In the genomic region with DNA sequence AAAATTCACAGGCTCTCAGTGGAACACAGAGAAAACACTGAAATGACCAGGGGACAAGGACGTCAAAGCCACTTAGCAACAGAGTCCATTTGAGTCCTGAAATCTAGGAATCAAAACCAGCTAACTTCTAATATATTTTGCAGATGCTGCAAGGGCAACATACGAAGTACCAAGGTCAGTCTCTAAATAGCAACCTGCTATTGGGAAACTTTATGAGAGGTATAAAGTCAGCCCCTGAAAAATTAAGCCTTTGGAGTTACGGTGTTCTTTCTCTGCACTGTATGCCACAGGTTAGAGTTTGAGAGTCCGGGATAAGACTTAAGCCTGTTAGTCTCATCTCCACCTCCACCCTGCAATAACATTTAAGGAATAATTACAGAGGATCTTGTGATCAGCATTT, we compare ENCODE assay signal across 20 cellular contexts. TPM values are rescaled to one million over a fixed set of nuclear protein-coding genes. Genes with fewer than 3 reads are reported as not detected.
DNase-seq lines count a peak whose midpoint lies in the region; ATAC-seq and TF ChIP-seq lines count a peak whose summit lies in the region.
"Had no signal": no experiment of that assay in that cellular context is flagged by ENCODE, and none has a peak within 500 bp of the region (broad histone marks: within the 10 kb centered on the region; RNA-seq: fewer than 3 reads in every experiment).

No MANE protein-coding gene starts in this region.

- H3K36me3 ChIP-seq in IMR-90 (ENCODE audit: control insufficient read depth, insufficient read depth, low read length) (peaks cover 22% of the 10 kb centered on the region), smooth muscle cell (ENCODE audit: low read depth) (peaks cover 4% of the 10 kb centered on the region)

- H3K79me1 ChIP-seq in IMR-90 (ENCODE audit: low read depth in 1 of 2, low read length in 2 of 2) = peaks cover 23% of the 10 kb centered on the region in 2 experiments

- peaks cover 31% of the 10 kb centered on the region for H4K20me1 ChIP-seq in IMR-90 (ENCODE audit: insufficient read depth, low read length)
- H4K20me1 ChIP-seq in smooth muscle cell (ENCODE audit: low read depth) = peaks cover 56% of the 10 kb centered on the region

- H2AFZ ChIP-seq in IMR-90 (replicated peaks; ENCODE audit: low read length, poor library complexity) = no peak overlapping the region
- no peak overlapping the region for H2AFZ ChIP-seq in smooth muscle cell (ENCODE audit: low read depth)
- H2AFZ ChIP-seq: PC-9 had no signal

- no peak overlapping the region for H4K5ac ChIP-seq in IMR-90 (ENCODE audit: low read depth, low read length)

- H3K27me3 ChIP-seq in IMR-90 (ENCODE audit: control insufficient read depth, insufficient read depth, low read length) = no peaks in the 10 kb centered on the region
- no peaks in the 10 kb centered on the region for H3K27me3 ChIP-seq in smooth muscle cell (ENCODE audit: low read depth)

- no peak overlapping the region for H2BK15ac ChIP-seq in IMR-90 (ENCODE audit: low read depth, low read length)

- no TSS peak for BruUV-seq in IMR-90 (replicated peaks; lab: Mats Ljungman, UMichigan)

- H3K9me1 ChIP-seq in IMR-90 (ENCODE audit: insufficient read depth, low read length) = peaks cover 10% of the 10 kb centered on the region; the same call in 1 of the 2 replicates

- H3K79me2 ChIP-seq in smooth muscle cell (ENCODE audit: low read depth) = peaks cover 11% of the 10 kb centered on the region

- H3F3A ChIP-seq in smooth muscle cell (ENCODE audit: low read depth) = peaks cover 12% of the 10 kb centered on the region

- no peak for TF ChIP-seq POLR2A in IMR-90 (IDR thresholded peaks at IDR 0.05; ENCODE audit: low read depth, low read length)

- no peak for TF ChIP-seq RAD21 in IMR-90 (IDR thresholded peaks at IDR 0.05; ENCODE audit: low read length)

- H3K9me3 Mint-ChIP-seq in activated T-cell treated with anti-CD3 and anti-CD28 coated beads, Interleukin-2, amount 50 U/mL, for 24 hours = no peaks in the 10 kb centered on the region
- H3K9me3 Mint-ChIP-seq: H9, nephron had no signal

- H3K56ac ChIP-seq in IMR-90 (ENCODE audit: extremely low read depth, insufficient read depth, low read length) = no peak overlapping the region

- 0 out of 2 replicates have a peak overlapping the region, but pooled peaks have one; percentile 31 for H3K14ac ChIP-seq in IMR-90 (replicated peaks; ENCODE audit: low read depth, low read length)

- no peak overlapping the region for H2BK20ac ChIP-seq in IMR-90 (ENCODE audit: low read depth, low read length)

- intact Hi-C loops in IMR-90 (cut with micrococcal nuclease) = no loop called here

- dilution Hi-C loops in IMR-90 (cut with HindIII; ENCODE audit: low sequenced_read_pairs, unreplicated experiment) = no loop called here

- peak overlapping the region; percentile 79 for H3K27ac Mint-ChIP-seq in activated T-cell treated with anti-CD3 and anti-CD28 coated beads, Interleukin-2, amount 50 U/mL, for 24 hours

- H3K4me1 ChIP-seq in IMR-90 (ENCODE audit: control insufficient read depth, insufficient read depth, low read length) (peaks cover 2% of the 10 kb centered on the region; the same call in 1 of the 2 replicates), smooth muscle cell (ENCODE audit: low read depth) (no peaks in the 10 kb centered on the region)

- H3K23ac ChIP-seq in IMR-90 (ENCODE audit: low read depth, low read length) = no peak overlapping the region

- H3K27ac ChIP-seq in IMR-90 (ENCODE audit: insufficient read depth, low read length) (no peak overlapping the region), smooth muscle cell (ENCODE audit: low read depth) (peak overlapping the region; percentile 87)
- H3K27ac ChIP-seq: coronary artery had no signal

- H3K4me3 Mint-ChIP-seq in activated T-cell treated with anti-CD3 and anti-CD28 coated beads, Interleukin-2, amount 50 U/mL, for 24 hours = no peak overlapping the region
- H3K4me3 Mint-ChIP-seq: H9, nephron had no signal

- H3K4me2 ChIP-seq in IMR-90 (ENCODE audit: low read depth, low read length) = no peak overlapping the region
- no peak overlapping the region for H3K4me2 ChIP-seq in smooth muscle cell
- H3K4me2 ChIP-seq: SK-N-SH had no signal

- no peak overlapping the region for H3K4me3 ChIP-seq in IMR-90 (ENCODE audit: insufficient read depth, low read depth, low read length)
- H3K4me3 ChIP-seq in smooth muscle cell = no peak overlapping the region
- H3K4me3 ChIP-seq: coronary artery, PC-9 had no signal

- ATAC-seq in IMR-90 (ENCODE audit: low read depth) (no peak), left lobe of liver (peak; percentile 55), GM21526 (IDR thresholded peaks at IDR 0.05; ENCODE audit: low FRiP score, unreplicated experiment) (no peak), HG03354 (IDR thresholded peaks at IDR 0.05; ENCODE audit: poor library complexity, severe bottlenecking, unreplicated experiment) (no peak)
- ATAC-seq: stimulated activated naive CD8-positive, alpha-beta T cell treated with anti-CD3 and anti-CD28 coated beads, Interleukin-15, Interleukin-2, amounts not matched to agents 100 U/mL and 50 U/mL, for 24 hours had no signal

- no peak overlapping the region for H3K18ac ChIP-seq in IMR-90 (ENCODE audit: low read depth, low read length)

- no peak overlapping the region for H3K4ac ChIP-seq in IMR-90 (ENCODE audit: low read depth, low read length)

- H3K9ac ChIP-seq in IMR-90 (ENCODE audit: low read depth, low read length) = no peak overlapping the region
- no peak overlapping the region for H3K9ac ChIP-seq in smooth muscle cell (ENCODE audit: low read depth)
- H3K9ac ChIP-seq: SK-N-SH had no signal

- POLR2A ChIA-PET in IMR-90 (lab: Charles Lee; ENCODE audit: unreplicated experiment) = no interaction called here

- H2BK5ac ChIP-seq in IMR-90 (ENCODE audit: low read depth, low read length, poor library complexity, severe bottlenecking) = no peak overlapping the region

- H3K27me3 Mint-ChIP-seq in activated T-cell treated with anti-CD3 and anti-CD28 coated beads, Interleukin-2, amount 50 U/mL, for 24 hours = no peaks in the 10 kb centered on the region

- CTCF ChIA-PET in IMR-90 (lab: Yijun Ruan, JAX) = no interaction called here

- no peak overlapping the region for H2BK120ac ChIP-seq in IMR-90 (ENCODE audit: low read depth, low read length)

- H3K9me3 ChIP-seq in IMR-90 (ENCODE audit: control insufficient read depth, insufficient read depth, low read length) (no peaks in the 10 kb centered on the region), smooth muscle cell (replicated peaks; ENCODE audit: low read depth) (no peaks in the 10 kb centered on the region)
- H3K9me3 ChIP-seq: SK-N-SH had no signal

- DNase-seq in activated T-cell treated with anti-CD3 and anti-CD28 coated beads, Interleukin-2, amount 50 U/mL, for 24 hours = no peak
- DNase-seq in activated T-cell treated with anti-CD3 and anti-CD28 coated beads for 4 hours (no peak), IMR-90 (no peak), left lobe of liver (ENCODE audit: low spot score) (no peak), smooth muscle cell (lab: John Stamatoyannopoulos, UW; ENCODE audit: unreplicated experiment) (no peak), OCI-M2 (lab: John Stamatoyannopoulos, UW; ENCODE audit: unreplicated experiment) (no peak)
- DNase-seq: ACHN; activated CD8-positive, alpha-beta memory T cell treated with anti-CD3 and anti-CD28 coated beads for 24 hours; foreskin melanocyte; H9; Karpas-422; NCI-H1105; NCI-H69; PC-9; SK-N-SH; stimulated activated naive CD8-positive, alpha-beta T cell treated with anti-CD3 and anti-CD28 coated beads, Interleukin-15, Interleukin-2, amounts not matched to agents 100 U/mL and 50 U/mL, for 24 hours had no signal

- WGBS in IMR-90 (ENCODE audit: extremely low coverage in 2 of 2, insufficient read length in 1 of 2), 2 experiments = no CpG with 5 or more reads among the region's 4 CpGs
- WGBS in smooth muscle cell (ENCODE audit: low lambda C conversion rate) = 92% methylated on average over 4 of the region's 4 CpGs

- H4K91ac ChIP-seq in IMR-90 (ENCODE audit: insufficient read depth, low read depth, low read length) = no peak overlapping the region

- H2AK5ac ChIP-seq in IMR-90 (ENCODE audit: low read depth, low read length) = no peak overlapping the region

- H2AK9ac ChIP-seq in IMR-90 (replicated peaks; ENCODE audit: low read depth, low read length, poor library complexity) = no peak overlapping the region

- peaks cover 73% of the 10 kb centered on the region for H3K36me3 Mint-ChIP-seq in activated T-cell treated with anti-CD3 and anti-CD28 coated beads, Interleukin-2, amount 50 U/mL, for 24 hours (ENCODE audit: low read depth)

- H4K8ac ChIP-seq in IMR-90 (ENCODE audit: low read depth in 2 of 2, low read length in 2 of 2) = no peak overlapping the region

- in situ Hi-C loops in IMR-90 (cut with MboI; ENCODE audit: low sequenced_read_pairs) = no loop called here

- H3K4me1 Mint-ChIP-seq in activated T-cell treated with anti-CD3 and anti-CD28 coated beads, Interleukin-2, amount 50 U/mL, for 24 hours (ENCODE audit: low read depth) = peaks cover 38% of the 10 kb centered on the region

- TF ChIP-seq CTCF in IMR-90 (conservative IDR thresholded peaks at IDR 0.05; ENCODE audit: low read depth, low read length) = no peak
- TF ChIP-seq CTCF in smooth muscle cell (IDR thresholded peaks at IDR 0.05; ENCODE audit: borderline replicate concordance, insufficient read depth, poor library complexity, severe bottlenecking) = no peak

TF ChIP-seq in IMR-90, 13 proteins besides CTCF, POLR2A, EP300 and RAD21 (continues in another document):
- TF ChIP-seq SMC3 (IDR thresholded peaks at IDR 0.05; ENCODE audit: low read depth, low read length) (no peak), RCOR1 (IDR thresholded peaks at IDR 0.05; ENCODE audit: insufficient replicate concordance, low read length) (no peak), NFE2L2 (IDR thresholded peaks at IDR 0.05; ENCODE audit: low read depth, low read length) (no peak), MAFK (IDR thresholded peaks at IDR 0.05; ENCODE audit: low read depth, low read length) (no peak), CEBPB (IDR thresholded peaks at IDR 0.05; ENCODE audit: low read depth, low read length) (no peak), MXI1 (IDR thresholded peaks at IDR 0.05; ENCODE audit: borderline replicate concordance, low read depth, low read length) (no peak), MAZ (IDR thresholded peaks at IDR 0.05; ENCODE audit: borderline replicate concordance, low read depth, low read length) (no peak), CHD1 (IDR thresholded peaks at IDR 0.05; ENCODE audit: low read depth, low read length) (no peak)

RNA-seq across cellular contexts. Expression of gene NPC1, which starts 13.3 kb away (rescaled TPM):
- total RNA-seq in IMR-90 (2012; rRNA removed) (4.7 and 7.9 TPM in 2 replicates), left lobe of liver (13.3 TPM), smooth muscle cell (53.2 and 55.5 TPM in 2 replicates)
- polyA plus RNA-seq in IMR-90 (2012; rRNA removed) (7.5 and 8.0 TPM in 2 replicates), smooth muscle cell (29.9 and 38.0 TPM in 2 replicates)
- 5.0 and 6.5 TPM in 2 replicates for polyA plus RNA-seq in IMR-90 (2012; cell fraction: cytosol; rRNA removed)
- 8.7 and 12.4 TPM in 2 replicates for polyA plus RNA-seq in IMR-90 (2012; cell fraction: nucleus; rRNA removed; ENCODE audit: low replicate concordance)
